ENCODE assay signal across 13 cellular contexts in the genomic region with DNA sequence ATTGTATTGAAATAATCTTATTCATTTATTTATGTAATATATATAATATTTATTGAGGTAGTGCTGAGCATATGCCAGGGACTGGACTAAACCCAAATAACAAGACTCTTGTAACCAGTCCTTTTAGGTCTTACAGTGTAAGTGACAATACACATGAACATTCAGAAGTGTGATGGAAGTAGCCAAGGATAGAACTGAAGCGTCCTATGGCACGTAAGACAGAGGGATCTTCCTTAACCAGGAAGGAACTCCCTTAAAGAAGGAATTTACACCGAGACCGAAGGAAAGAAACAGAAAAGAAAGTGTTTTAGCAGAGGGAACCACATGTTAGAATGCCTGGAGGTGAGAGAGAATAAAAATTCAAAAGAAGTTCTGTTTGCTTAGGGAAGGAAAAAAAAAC. TPM values are rescaled to one million over a fixed set of nuclear protein-coding genes. Genes with fewer than 3 reads are reported as not detected.
DNase-seq lines count a peak whose midpoint lies in the region; ATAC-seq and TF ChIP-seq lines count a peak whose summit lies in the region.
"Had no signal": no experiment of that assay in that cellular context is flagged by ENCODE, and none has a peak within 500 bp of the region (broad histone marks: within the 10 kb centered on the region; RNA-seq: fewer than 3 reads in every experiment).

No MANE protein-coding gene starts in this region.

- no peak for DNase-seq in Calu3
- no peak for DNase-seq in SK-N-MC (ENCODE audit: low read depth, low spot score)
- peak; percentile 42 for DNase-seq in fibroblast of pulmonary artery (ENCODE audit: low read depth)
- DNase-seq in osteoblast (ENCODE audit: insufficient read length, low spot score, missing footprints) = no peak
- no peak for DNase-seq in Ammon's horn (ENCODE audit: low spot score)
- no peak for DNase-seq in head of caudate nucleus
- no peak for DNase-seq in progenitor cell of endocrine pancreas (ENCODE audit: low spot score, unreplicated experiment)
- DNase-seq: effector CD8-positive, alpha-beta T cell; naive B cell; spleen had no signal

- no peak overlapping the region for H3K4me3 ChIP-seq in SK-N-MC
- H3K4me3 ChIP-seq in fibroblast of pulmonary artery (replicated peaks; ENCODE audit: low read depth, low read length) = no peak overlapping the region
- H3K4me3 ChIP-seq in osteoblast (ENCODE audit: insufficient read depth, low read length) = peak overlapping the region; percentile 35
- H3K4me3 ChIP-seq: spleen had no signal

- H3K4me3 Mint-ChIP-seq in Calu3 (ENCODE audit: low read depth, unreplicated experiment) = peak overlapping the region; percentile 51
- no peak overlapping the region for H3K4me3 Mint-ChIP-seq in progenitor cell of endocrine pancreas (ENCODE audit: low read depth)
- H3K4me3 Mint-ChIP-seq: B cell, naive B cell had no signal

- H3K4me1 Mint-ChIP-seq in Calu3 (ENCODE audit: low read depth, unreplicated experiment) (peaks cover 51% of the 10 kb centered on the region), progenitor cell of endocrine pancreas (ENCODE audit: low read depth) (peaks cover 14% of the 10 kb centered on the region)
- H3K4me1 Mint-ChIP-seq: B cell, naive B cell had no signal

- H3K27me3 Mint-ChIP-seq in Calu3 (ENCODE audit: unreplicated experiment) (no peaks in the 10 kb centered on the region), progenitor cell of endocrine pancreas (no peaks in the 10 kb centered on the region)
- H3K27me3 Mint-ChIP-seq: B cell, naive B cell had no signal

- H3K27ac ChIP-seq in SK-N-MC (peak overlapping the region; percentile 44; the same call in 1 of the 2 replicates), osteoblast (ENCODE audit: low read depth, low read length) (peak overlapping the region; percentile 99)
- H3K27ac ChIP-seq: spleen had no signal

- intact Hi-C loops in Calu3 (cut with micrococcal nuclease; ENCODE audit: unreplicated experiment) = loop anchor here (1.0 kb wide), 2 partner anchors 23 to 28 kb away; no protein-coding TSS in a partner anchor
- intact Hi-C loops in head of caudate nucleus (cut with DNase I) = no loop called here

- CTCF ChIA-PET in Calu3 (lab: Charles Lee) = interaction anchor here (0.8 to 4.6 kb wide), 10 partner anchors 16 to 333 kb away, joined by 3 to 37 read pairs (median 4); a partner anchor contains a TSS

- H3K9me3 Mint-ChIP-seq in Calu3 (ENCODE audit: low read depth, unreplicated experiment) (peaks cover 9% of the 10 kb centered on the region), progenitor cell of endocrine pancreas (ENCODE audit: low read depth) (peaks cover 23% of the 10 kb centered on the region)

- ATAC-seq in GM19397 (IDR thresholded peaks at IDR 0.05; ENCODE audit: unreplicated experiment) = no peak

- TSS peak; percentile 94 for BruUV-seq in Calu3 (replicated peaks; lab: Mats Ljungman, UMichigan)

- H3K9ac ChIP-seq in SK-N-MC (ENCODE audit: insufficient read length) = peak overlapping the region; percentile 61

- H3K36me3 ChIP-seq in SK-N-MC (ENCODE audit: insufficient read depth, low read length) (0 out of 2 replicates have a peak, but pooled peaks cover 3% of the 10 kb centered on the region), osteoblast (ENCODE audit: insufficient read depth, low read length) (no peaks in the 10 kb centered on the region)
- H3K36me3 ChIP-seq: spleen had no signal

- peaks cover 9% of the 10 kb centered on the region for H3K36me3 Mint-ChIP-seq in Calu3 (ENCODE audit: insufficient read depth, unreplicated experiment)
- peaks cover 1% of the 10 kb centered on the region for H3K36me3 Mint-ChIP-seq in progenitor cell of endocrine pancreas (ENCODE audit: insufficient read depth)

- H3K79me2 ChIP-seq in osteoblast (ENCODE audit: insufficient read depth, low read length) = no peaks in the 10 kb centered on the region

- peaks cover 22% of the 10 kb centered on the region for H3K4me1 ChIP-seq in osteoblast (ENCODE audit: insufficient read depth, low read length)
- H3K4me1 ChIP-seq: spleen had no signal

- peak overlapping the region; percentile 76 for H3K4me2 ChIP-seq in osteoblast (ENCODE audit: insufficient read depth, low read length)

- H3K9me3 ChIP-seq in SK-N-MC (ENCODE audit: low read depth, low read length) = peaks cover 7% of the 10 kb centered on the region; the same call in 1 of the 2 replicates
- no peaks in the 10 kb centered on the region for H3K9me3 ChIP-seq in osteoblast (ENCODE audit: low read depth, low read length)

- H2AFZ ChIP-seq in osteoblast (ENCODE audit: low read length) = peak overlapping the region; percentile 89

- no peak for TF ChIP-seq CTCF in Calu3 (IDR thresholded peaks at IDR 0.05; ENCODE audit: unreplicated experiment)
- TF ChIP-seq CTCF in fibroblast of pulmonary artery (IDR thresholded peaks at IDR 0.05; ENCODE audit: low read length, missing control alignments) = no peak
- no peak for TF ChIP-seq CTCF in osteoblast (IDR thresholded peaks at IDR 0.05; ENCODE audit: extremely low read depth, low read depth, low read length)
- TF ChIP-seq CTCF in progenitor cell of endocrine pancreas (IDR thresholded peaks at IDR 0.05; ENCODE audit: unreplicated experiment) = no peak

- peak overlapping the region; percentile 98 for H3K27ac Mint-ChIP-seq in Calu3 (ENCODE audit: unreplicated experiment)
- H3K27ac Mint-ChIP-seq in progenitor cell of endocrine pancreas = no peak overlapping the region
- H3K27ac Mint-ChIP-seq: B cell, naive B cell had no signal

- no peaks in the 10 kb centered on the region for H4K20me1 ChIP-seq in osteoblast (ENCODE audit: insufficient read depth, low read length)

- H3K27me3 ChIP-seq in osteoblast (ENCODE audit: insufficient read depth, low read length) = no peaks in the 10 kb centered on the region
- H3K27me3 ChIP-seq: spleen had no signal

RNA-seq across cellular contexts. Expression of a gene that starts 23.6 kb away (rescaled TPM):
- total RNA-seq in Calu3 (2022) (204 and 253 TPM in 2 replicates), osteoblast (0.29 and 1.1 TPM in 2 replicates), progenitor cell of endocrine pancreas (37.8 and 38.0 TPM in 2 replicates)
- total RNA-seq: B cell, OCI-LY7 had no signal

RNA-seq across cellular contexts. Expression of a gene that starts 42.1 kb away (rescaled TPM):
- total RNA-seq in Calu3 (2022) = 2.9 and 4.8 TPM in 2 replicates
- under 0.01 TPM in 1 of 2 replicates, not detected in the other for total RNA-seq in osteoblast
- 0.31 TPM in 2 replicates for total RNA-seq in progenitor cell of endocrine pancreas
- total RNA-seq: B cell, OCI-LY7, spleen had no signal

Comparison
In these comparisons a context has a peak if more than half of its experiments do, and no peak if none do; other contexts are left out.
1. RNA of a gene that starts 23.6 kb away (total RNA-seq): 204 to 253 TPM in Calu3 and 37.8 to 38.0 TPM in progenitor cell of endocrine pancreas; 0.29 to 1.1 TPM in osteoblast; every median in the first group is over 10 times any median in the second.